Comparison of ENCODE assay signal across 19 cellular contexts in genomic region chr17:37831492-37831891, GRCh38.
DNase-seq lines count a peak whose midpoint lies in the region; ATAC-seq and TF ChIP-seq lines count a peak whose summit lies in the region.
"Had no signal": no experiment of that assay in that cellular context is flagged by ENCODE, and none has a peak within 500 bp of the region (broad histone marks: within the 10 kb centered on the region; RNA-seq: fewer than 3 reads in every experiment).

No MANE protein-coding gene starts in this region.

- no peak for ATAC-seq in HG03342 (IDR thresholded peaks at IDR 0.05; ENCODE audit: unreplicated experiment)
- ATAC-seq: GM23338, HCT116 had no signal

- H3K4me3 Mint-ChIP-seq in Caco-2 (ENCODE audit: unreplicated experiment) (no peak overlapping the region), endodermal cell (no peak overlapping the region)
- H3K4me3 Mint-ChIP-seq: CD14-positive monocyte, GM23338, HFFc6 had no signal

- H3K4me1 ChIP-seq in Caco-2 (peaks cover 62% of the 10 kb centered on the region), endodermal cell (ENCODE audit: control insufficient read depth, insufficient read depth, low read length) (peaks cover 10% of the 10 kb centered on the region)

- H3K9ac ChIP-seq in endodermal cell (ENCODE audit: extremely low read depth, low read length, poor library complexity, severe bottlenecking), result no peak overlapping the region
- H3K9ac ChIP-seq: BLaER1 had no signal

- no peak overlapping the region for H3K27ac ChIP-seq in endodermal cell (ENCODE audit: low read depth, low read length)
- H3K27ac ChIP-seq: BLaER1 had no signal

- H3K4me1 Mint-ChIP-seq in Caco-2 (ENCODE audit: low read depth, unreplicated experiment) (peaks cover 67% of the 10 kb centered on the region), endodermal cell (peaks cover 27% of the 10 kb centered on the region)

- intact Hi-C loops in Caco-2 (cut with micrococcal nuclease; ENCODE audit: unreplicated experiment), result loop anchor here (2.0 kb wide), 1 partner anchor 87 kb away; the partner anchor contains the start of gene HNF1B

- TF ChIP-seq CTCF in Caco-2 (IDR thresholded peaks at IDR 0.05; ENCODE audit: insufficient read depth in 1 of 2, low read depth in 1 of 2, low read length in 1 of 2, severe bottlenecking in 1 of 2, unreplicated experiment in 1 of 2), result no peak
- no peak for TF ChIP-seq CTCF in endodermal cell (conservative IDR thresholded peaks at IDR 0.05)

- DNase-seq in Caco-2 (no peak), SK-MEL-5 (ENCODE audit: low read depth, low spot score) (peak; percentile 28), endodermal cell (peak; percentile 30), renal cortical epithelial cell (ENCODE audit: low read depth) (peak; percentile 42), NCI-H774 (lab: John Stamatoyannopoulos, UW) (no peak), T-helper 9 cell (no peak)
- DNase-seq: 8988T; CD4-positive, alpha-beta memory T cell; DMS 273 treated with DMSO at 0.1 percent for 48 hours; DMS53; DND-41; EL; HFFc6 had no signal

- H3K4me3 ChIP-seq in Caco-2 (ENCODE audit: low read depth, low read length) (no peak overlapping the region), endodermal cell (ENCODE audit: low read length) (no peak overlapping the region)
- H3K4me3 ChIP-seq: BLaER1, GM23338 had no signal

- WGBS in endodermal cell (ENCODE audit: insufficient coverage in 1 of 2, insufficient read length in 1 of 2), 2 experiments, result 96 to 100% methylated on average over 4 to 5 of the region's 5 CpGs

- CTCF ChIA-PET in Caco-2 (lab: Charles Lee), result no interaction called here

- H3K36me3 ChIP-seq in Caco-2 (ENCODE audit: control insufficient read depth, insufficient read depth, low read length), result no peaks in the 10 kb centered on the region
- no peaks in the 10 kb centered on the region for H3K36me3 ChIP-seq in endodermal cell (ENCODE audit: control insufficient read depth, insufficient read depth, low read length)
- H3K36me3 ChIP-seq: BLaER1 had no signal

- no peaks in the 10 kb centered on the region for H3K27me3 Mint-ChIP-seq in Caco-2 (ENCODE audit: insufficient read depth, unreplicated experiment)
- no peaks in the 10 kb centered on the region for H3K27me3 Mint-ChIP-seq in endodermal cell (ENCODE audit: insufficient read depth)

- no peaks in the 10 kb centered on the region for H3K9me3 Mint-ChIP-seq in Caco-2 (ENCODE audit: unreplicated experiment)
- H3K9me3 Mint-ChIP-seq in endodermal cell, result no peaks in the 10 kb centered on the region
- H3K9me3 Mint-ChIP-seq: CD14-positive monocyte; CD4-positive, alpha-beta memory T cell; GM23338; HFFc6 had no signal

- BruUV-seq in Caco-2 (replicated peaks; lab: Mats Ljungman, UMichigan), result no TSS peak

- H3K9me3 ChIP-seq in Caco-2, result no peaks in the 10 kb centered on the region
- no peaks in the 10 kb centered on the region for H3K9me3 ChIP-seq in endodermal cell (ENCODE audit: control insufficient read depth, low read length)
- H3K9me3 ChIP-seq: BLaER1 had no signal

- H3K27ac Mint-ChIP-seq in Caco-2 (ENCODE audit: unreplicated experiment) (peak overlapping the region; percentile 80), endodermal cell (no peak overlapping the region)
- H3K27ac Mint-ChIP-seq: CD4-positive, alpha-beta memory T cell; GM23338; HFFc6 had no signal

- POLR2A ChIA-PET in Caco-2 (lab: Charles Lee), result no interaction called here

- no peaks in the 10 kb centered on the region for H3K27me3 ChIP-seq in Caco-2 (replicated peaks; ENCODE audit: control insufficient read depth, insufficient read depth, low read length)
- no peaks in the 10 kb centered on the region for H3K27me3 ChIP-seq in endodermal cell (ENCODE audit: control insufficient read depth, insufficient read depth, low read length, poor library complexity, severe bottlenecking)
- H3K27me3 ChIP-seq: BLaER1 had no signal

- H3K36me3 Mint-ChIP-seq in Caco-2 (ENCODE audit: insufficient read depth, unreplicated experiment), result peaks cover 8% of the 10 kb centered on the region
- H3K36me3 Mint-ChIP-seq in endodermal cell (ENCODE audit: low read depth), result no peaks in the 10 kb centered on the region
- H3K36me3 Mint-ChIP-seq: CD14-positive monocyte; CD4-positive, alpha-beta memory T cell; IgD-negative memory B cell had no signal

- in situ Hi-C loops in SK-MEL-5 (cut with HindIII; ENCODE audit: low pct_unique_long_range_greater_than_20kb, low sequenced_read_pairs), result no loop called here

Comparison
In these comparisons a context has a peak if more than half of its experiments do, and no peak if none do; other contexts are left out.
1. DNase-seq: peak in SK-MEL-5 (single experiment), endodermal cell (single experiment) and renal cortical epithelial cell (single experiment); none in Caco-2 (0 of 2), NCI-H774 (single experiment) and T-helper 9 cell (single experiment).